15 cellular contexts compared by ENCODE assay signal in the genomic region with DNA sequence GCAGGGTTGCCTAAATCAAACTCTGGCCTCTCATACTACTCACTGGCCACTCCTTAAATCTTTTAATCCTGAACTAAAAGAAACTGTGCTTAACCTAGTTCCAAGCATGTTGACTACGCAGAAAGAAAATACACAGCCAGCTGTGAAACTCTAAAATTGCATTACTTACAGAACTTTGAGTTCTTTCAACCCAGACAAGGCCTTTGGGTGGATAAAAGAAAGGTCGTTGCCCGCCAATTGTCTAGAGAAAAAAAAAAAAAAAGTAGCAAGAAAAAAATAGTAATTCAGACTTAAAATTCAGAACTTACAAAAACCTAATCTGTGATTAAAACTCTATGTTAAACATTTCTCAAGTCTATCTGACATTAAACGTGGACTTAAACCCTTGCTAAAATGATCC. TPM values are rescaled to one million over a fixed set of nuclear protein-coding genes. Genes with fewer than 3 reads are reported as not detected.
DNase-seq lines count a peak whose midpoint lies in the region; ATAC-seq, FAIRE-seq and TF ChIP-seq lines count a peak whose summit lies in the region.
"Had no signal": no experiment of that assay in that cellular context is flagged by ENCODE, and none has a peak within 500 bp of the region (broad histone marks: within the 10 kb centered on the region; RNA-seq: fewer than 3 reads in every experiment).

No MANE protein-coding gene starts in this region.

- no peaks in the 10 kb centered on the region for H3K27me3 ChIP-seq in RWPE2 (ENCODE audit: insufficient read depth, poor library complexity, severe bottlenecking)

- H3K36me3 Mint-ChIP-seq in Calu3 (ENCODE audit: insufficient read depth, unreplicated experiment) = peaks cover 22% of the 10 kb centered on the region
- peaks cover 4% of the 10 kb centered on the region for H3K36me3 Mint-ChIP-seq in osteocyte (ENCODE audit: unreplicated experiment)
- H3K36me3 Mint-ChIP-seq: CD8-positive, alpha-beta T cell; natural killer cell treated with Interleukin-12 subunit alpha and Interleukin-12 subunit beta and Interleukin-15 and Interleukin-18, amount 100 ng/mL, for 72 hours had no signal

- H3K27ac Mint-ChIP-seq in Calu3 (ENCODE audit: unreplicated experiment) = peak overlapping the region; percentile 59
- peak overlapping the region; percentile 80 for H3K27ac Mint-ChIP-seq in osteocyte (ENCODE audit: unreplicated experiment)
- H3K27ac Mint-ChIP-seq: CD8-positive, alpha-beta T cell; natural killer cell treated with Interleukin-12 subunit alpha and Interleukin-12 subunit beta and Interleukin-15 and Interleukin-18, amount 100 ng/mL, for 72 hours; T-helper 1 cell treated with Interleukin-12 subunit alpha and Interleukin-12 subunit beta and Interleukin-4 antibody, amounts not matched to agents 30 μg/mL and 1 μg/mL, for 36 hours had no signal

- H3K4me1 Mint-ChIP-seq in Calu3 (ENCODE audit: low read depth, unreplicated experiment) = peaks cover 80% of the 10 kb centered on the region
- H3K4me1 Mint-ChIP-seq in osteocyte (ENCODE audit: unreplicated experiment) = peaks cover 84% of the 10 kb centered on the region

- intact Hi-C loops in Calu3 (cut with micrococcal nuclease; ENCODE audit: unreplicated experiment) = loop anchor here (5.0 kb wide), 1 partner anchor 185 kb away; no protein-coding TSS in a partner anchor
- intact Hi-C loops in left ventricle myocardium superior (cut with micrococcal nuclease) = no loop called here

- no peak overlapping the region for H3K4me3 ChIP-seq in RWPE2 (ENCODE audit: severe bottlenecking)
- H3K4me3 ChIP-seq: lung had no signal

- TF ChIP-seq CTCF in Calu3 (IDR thresholded peaks at IDR 0.05; ENCODE audit: unreplicated experiment) = no peak
- TF ChIP-seq CTCF in RWPE2 (IDR thresholded peaks at IDR 0.05; ENCODE audit: poor library complexity, severe bottlenecking) = no peak
- no peak for TF ChIP-seq CTCF in osteocyte (IDR thresholded peaks at IDR 0.05)

- BruUV-seq in Calu3 (replicated peaks; lab: Mats Ljungman, UMichigan) = no TSS peak

- CTCF ChIA-PET in Calu3 (lab: Charles Lee) = interaction anchor here (1.1 kb wide), 1 partner anchor 10 kb away, joined by 3 read pairs; no protein-coding TSS in a partner anchor

- DNase-seq in Calu3 (no peak), RWPE2 (ENCODE audit: low spot score) (no peak), left ventricle myocardium superior (no peak), osteocyte (ENCODE audit: extremely low spot score, unreplicated experiment) (no peak), T-helper 1 cell (no peak), activated T-cell treated with anti-CD3 and anti-CD28 coated beads for 4 hours (no peak), frontal cortex (ENCODE audit: low spot score in 2 of 2) (no peak)
- DNase-seq in activated CD8-positive, alpha-beta memory T cell treated with anti-CD3 and anti-CD28 coated beads, Interleukin-2, amount 50 U/mL, for 48 hours = no peak
- DNase-seq: CD8-positive, alpha-beta T cell; DMS79 treated with DMSO at 0.1 percent for 48 hours; NK-92 treated with Interleukin-12 subunit alpha and Interleukin-12 subunit beta, amount 100 ng/mL, for 24 hours; stimulated activated naive CD8-positive, alpha-beta T cell treated with anti-CD3 and anti-CD28 coated beads, Interleukin-15, Interleukin-2, amounts not matched to agents 100 U/mL and 50 U/mL, for 24 hours had no signal

- no peak for FAIRE-seq in frontal cortex (lab: Jason Lieb, UNC)

- H3K27ac ChIP-seq in RWPE2 (ENCODE audit: poor library complexity, severe bottlenecking) = peak overlapping the region; percentile 46

- no peak for ATAC-seq in RWPE2 (ENCODE audit: low read depth)
- peak; percentile 28 for ATAC-seq in left ventricle myocardium superior
- ATAC-seq: CD8-positive, alpha-beta T cell; natural killer cell treated with Interleukin-12 subunit alpha and Interleukin-12 subunit beta and Interleukin-15 and Interleukin-18, amount 100 ng/mL, for 72 hours; stimulated activated naive CD8-positive, alpha-beta T cell treated with anti-CD3 and anti-CD28 coated beads, Interleukin-15, Interleukin-2, amounts not matched to agents 100 U/mL and 50 U/mL, for 24 hours had no signal

- H3K27me3 Mint-ChIP-seq in Calu3 (ENCODE audit: unreplicated experiment) (no peaks in the 10 kb centered on the region), osteocyte (ENCODE audit: unreplicated experiment) (no peaks in the 10 kb centered on the region)

- peaks cover 29% of the 10 kb centered on the region for H3K4me1 ChIP-seq in RWPE2 (ENCODE audit: insufficient read depth, poor library complexity, severe bottlenecking)

- H3K9me3 Mint-ChIP-seq in Calu3 (ENCODE audit: low read depth, unreplicated experiment) = no peaks in the 10 kb centered on the region
- no peaks in the 10 kb centered on the region for H3K9me3 Mint-ChIP-seq in osteocyte (ENCODE audit: unreplicated experiment)
- H3K9me3 Mint-ChIP-seq: CD8-positive, alpha-beta T cell; natural killer cell treated with Interleukin-12 subunit alpha and Interleukin-12 subunit beta and Interleukin-15 and Interleukin-18, amount 100 ng/mL, for 72 hours; T-helper 1 cell treated with Interleukin-12 subunit alpha and Interleukin-12 subunit beta and Interleukin-4 antibody, amounts not matched to agents 30 μg/mL and 1 μg/mL, for 36 hours had no signal

- H3K36me3 ChIP-seq in RWPE2 (ENCODE audit: low read depth) = no peaks in the 10 kb centered on the region

- no peaks in the 10 kb centered on the region for H3K9me3 ChIP-seq in RWPE2 (ENCODE audit: severe bottlenecking)

- H3K4me3 Mint-ChIP-seq in Calu3 (ENCODE audit: low read depth, unreplicated experiment) (no peak overlapping the region), osteocyte (ENCODE audit: unreplicated experiment) (no peak overlapping the region)
- H3K4me3 Mint-ChIP-seq: CD8-positive, alpha-beta T cell; natural killer cell treated with Interleukin-12 subunit alpha and Interleukin-12 subunit beta and Interleukin-15 and Interleukin-18, amount 100 ng/mL, for 72 hours; T-helper 1 cell treated with Interleukin-12 subunit alpha and Interleukin-12 subunit beta and Interleukin-4 antibody, amounts not matched to agents 30 μg/mL and 1 μg/mL, for 36 hours had no signal

RNA-seq across cellular contexts. Expression of a gene that starts 29.3 kb away (rescaled TPM):
- 17.6 and 21.6 TPM in 2 replicates for total RNA-seq in Calu3 (2022)
- 9.8 TPM for total RNA-seq in left ventricle myocardium superior
- total RNA-seq in osteocyte = 2.8 and 4.8 TPM in 2 replicates
- total RNA-seq in frontal cortex = 13.0 TPM
